Comparison of ENCODE assay signal across 1 cellular context in genomic region chrX:139204903-139205667, GRCh38.
TF ChIP-seq lines count a peak whose summit lies in the region.

No MANE protein-coding gene starts in this region.

TF ChIP-seq in K562, 482 proteins besides CTCF, POLR2A, EP300 and RAD21 (continued from another document and continues in another):
- TF ChIP-seq ZNF592 (IDR thresholded peaks at IDR 0.05) (0 out of 2 replicates have a peak, but pooled peaks have one; percentile 34), HDAC6 (IDR thresholded peaks at IDR 0.05; ENCODE audit: low read depth, low read length) (no peak), CBX8 (IDR thresholded peaks at IDR 0.05; ENCODE audit: borderline replicate concordance, extremely low read depth, low read depth, low read length, poor library complexity, severe bottlenecking) (no peak), CXXC5 (CRISPR knock-in tag; IDR thresholded peaks at IDR 0.05) (peak; percentile 29; the same call in 1 of the 2 replicates), PBX2 (CRISPR knock-in tag; IDR thresholded peaks at IDR 0.05; ENCODE audit: low read depth) (no peak), PBX2 (tag; conservative IDR thresholded peaks at IDR 0.05; ENCODE audit: low read depth) (no peak), L3MBTL2 (IDR thresholded peaks at IDR 0.05) (peak; percentile 58; the same call in 1 of the 2 replicates), GABPA (tag; conservative IDR thresholded peaks at IDR 0.05; ENCODE audit: low read depth) (no peak), ZNF384 (IDR thresholded peaks at IDR 0.05; ENCODE audit: low read depth, low read length) (no peak), ZNF740 (CRISPR knock-in tag; IDR thresholded peaks at IDR 0.05) (no peak), ZNF740 (tag; IDR thresholded peaks at IDR 0.05) (no peak; a peak in 1 of 4 replicates), LARP7 (IDR thresholded peaks at IDR 0.05) (no peak), ZNF583 (CRISPR knock-in tag; IDR thresholded peaks at IDR 0.05) (no peak), EHMT2 (IDR thresholded peaks at IDR 0.05) (no peak), ZSCAN29 (IDR thresholded peaks at IDR 0.05) (no peak), PCBP1 (IDR thresholded peaks at IDR 0.05; ENCODE audit: low read depth, low read length, poor library complexity, severe bottlenecking) (no peak), ZZZ3 (IDR thresholded peaks at IDR 0.05) (no peak), RB1 (IDR thresholded peaks at IDR 0.05; ENCODE audit: low read depth) (no peak), ZNF584 (CRISPR knock-in tag; IDR thresholded peaks at IDR 0.05; ENCODE audit: low read depth) (no peak), PHTF2 (CRISPR knock-in tag; IDR thresholded peaks at IDR 0.05) (no peak), SOX6 (IDR thresholded peaks at IDR 0.05) (no peak), ZNF280A (IDR thresholded peaks at IDR 0.05; ENCODE audit: low read depth, partially characterized antibody) (no peak), GATAD2B (IDR thresholded peaks at IDR 0.05; ENCODE audit: borderline replicate concordance) (no peak), FIP1L1 (IDR thresholded peaks at IDR 0.05; ENCODE audit: low read depth, low read length, poor library complexity, severe bottlenecking) (no peak), EP400 (IDR thresholded peaks at IDR 0.05) (no peak), CREB5 (CRISPR knock-in tag; IDR thresholded peaks at IDR 0.05) (no peak), SP1 (CRISPR knock-in tag; IDR thresholded peaks at IDR 0.05) (no peak), BRD4 (IDR thresholded peaks at IDR 0.05) (no peak), ILF3 (IDR thresholded peaks at IDR 0.05; ENCODE audit: borderline replicate concordance) (no peak), XRCC3 (IDR thresholded peaks at IDR 0.05) (no peak), ARHGAP35 (IDR thresholded peaks at IDR 0.05; ENCODE audit: partially characterized antibody) (no peak)
- TF ChIP-seq, protein P1, sequence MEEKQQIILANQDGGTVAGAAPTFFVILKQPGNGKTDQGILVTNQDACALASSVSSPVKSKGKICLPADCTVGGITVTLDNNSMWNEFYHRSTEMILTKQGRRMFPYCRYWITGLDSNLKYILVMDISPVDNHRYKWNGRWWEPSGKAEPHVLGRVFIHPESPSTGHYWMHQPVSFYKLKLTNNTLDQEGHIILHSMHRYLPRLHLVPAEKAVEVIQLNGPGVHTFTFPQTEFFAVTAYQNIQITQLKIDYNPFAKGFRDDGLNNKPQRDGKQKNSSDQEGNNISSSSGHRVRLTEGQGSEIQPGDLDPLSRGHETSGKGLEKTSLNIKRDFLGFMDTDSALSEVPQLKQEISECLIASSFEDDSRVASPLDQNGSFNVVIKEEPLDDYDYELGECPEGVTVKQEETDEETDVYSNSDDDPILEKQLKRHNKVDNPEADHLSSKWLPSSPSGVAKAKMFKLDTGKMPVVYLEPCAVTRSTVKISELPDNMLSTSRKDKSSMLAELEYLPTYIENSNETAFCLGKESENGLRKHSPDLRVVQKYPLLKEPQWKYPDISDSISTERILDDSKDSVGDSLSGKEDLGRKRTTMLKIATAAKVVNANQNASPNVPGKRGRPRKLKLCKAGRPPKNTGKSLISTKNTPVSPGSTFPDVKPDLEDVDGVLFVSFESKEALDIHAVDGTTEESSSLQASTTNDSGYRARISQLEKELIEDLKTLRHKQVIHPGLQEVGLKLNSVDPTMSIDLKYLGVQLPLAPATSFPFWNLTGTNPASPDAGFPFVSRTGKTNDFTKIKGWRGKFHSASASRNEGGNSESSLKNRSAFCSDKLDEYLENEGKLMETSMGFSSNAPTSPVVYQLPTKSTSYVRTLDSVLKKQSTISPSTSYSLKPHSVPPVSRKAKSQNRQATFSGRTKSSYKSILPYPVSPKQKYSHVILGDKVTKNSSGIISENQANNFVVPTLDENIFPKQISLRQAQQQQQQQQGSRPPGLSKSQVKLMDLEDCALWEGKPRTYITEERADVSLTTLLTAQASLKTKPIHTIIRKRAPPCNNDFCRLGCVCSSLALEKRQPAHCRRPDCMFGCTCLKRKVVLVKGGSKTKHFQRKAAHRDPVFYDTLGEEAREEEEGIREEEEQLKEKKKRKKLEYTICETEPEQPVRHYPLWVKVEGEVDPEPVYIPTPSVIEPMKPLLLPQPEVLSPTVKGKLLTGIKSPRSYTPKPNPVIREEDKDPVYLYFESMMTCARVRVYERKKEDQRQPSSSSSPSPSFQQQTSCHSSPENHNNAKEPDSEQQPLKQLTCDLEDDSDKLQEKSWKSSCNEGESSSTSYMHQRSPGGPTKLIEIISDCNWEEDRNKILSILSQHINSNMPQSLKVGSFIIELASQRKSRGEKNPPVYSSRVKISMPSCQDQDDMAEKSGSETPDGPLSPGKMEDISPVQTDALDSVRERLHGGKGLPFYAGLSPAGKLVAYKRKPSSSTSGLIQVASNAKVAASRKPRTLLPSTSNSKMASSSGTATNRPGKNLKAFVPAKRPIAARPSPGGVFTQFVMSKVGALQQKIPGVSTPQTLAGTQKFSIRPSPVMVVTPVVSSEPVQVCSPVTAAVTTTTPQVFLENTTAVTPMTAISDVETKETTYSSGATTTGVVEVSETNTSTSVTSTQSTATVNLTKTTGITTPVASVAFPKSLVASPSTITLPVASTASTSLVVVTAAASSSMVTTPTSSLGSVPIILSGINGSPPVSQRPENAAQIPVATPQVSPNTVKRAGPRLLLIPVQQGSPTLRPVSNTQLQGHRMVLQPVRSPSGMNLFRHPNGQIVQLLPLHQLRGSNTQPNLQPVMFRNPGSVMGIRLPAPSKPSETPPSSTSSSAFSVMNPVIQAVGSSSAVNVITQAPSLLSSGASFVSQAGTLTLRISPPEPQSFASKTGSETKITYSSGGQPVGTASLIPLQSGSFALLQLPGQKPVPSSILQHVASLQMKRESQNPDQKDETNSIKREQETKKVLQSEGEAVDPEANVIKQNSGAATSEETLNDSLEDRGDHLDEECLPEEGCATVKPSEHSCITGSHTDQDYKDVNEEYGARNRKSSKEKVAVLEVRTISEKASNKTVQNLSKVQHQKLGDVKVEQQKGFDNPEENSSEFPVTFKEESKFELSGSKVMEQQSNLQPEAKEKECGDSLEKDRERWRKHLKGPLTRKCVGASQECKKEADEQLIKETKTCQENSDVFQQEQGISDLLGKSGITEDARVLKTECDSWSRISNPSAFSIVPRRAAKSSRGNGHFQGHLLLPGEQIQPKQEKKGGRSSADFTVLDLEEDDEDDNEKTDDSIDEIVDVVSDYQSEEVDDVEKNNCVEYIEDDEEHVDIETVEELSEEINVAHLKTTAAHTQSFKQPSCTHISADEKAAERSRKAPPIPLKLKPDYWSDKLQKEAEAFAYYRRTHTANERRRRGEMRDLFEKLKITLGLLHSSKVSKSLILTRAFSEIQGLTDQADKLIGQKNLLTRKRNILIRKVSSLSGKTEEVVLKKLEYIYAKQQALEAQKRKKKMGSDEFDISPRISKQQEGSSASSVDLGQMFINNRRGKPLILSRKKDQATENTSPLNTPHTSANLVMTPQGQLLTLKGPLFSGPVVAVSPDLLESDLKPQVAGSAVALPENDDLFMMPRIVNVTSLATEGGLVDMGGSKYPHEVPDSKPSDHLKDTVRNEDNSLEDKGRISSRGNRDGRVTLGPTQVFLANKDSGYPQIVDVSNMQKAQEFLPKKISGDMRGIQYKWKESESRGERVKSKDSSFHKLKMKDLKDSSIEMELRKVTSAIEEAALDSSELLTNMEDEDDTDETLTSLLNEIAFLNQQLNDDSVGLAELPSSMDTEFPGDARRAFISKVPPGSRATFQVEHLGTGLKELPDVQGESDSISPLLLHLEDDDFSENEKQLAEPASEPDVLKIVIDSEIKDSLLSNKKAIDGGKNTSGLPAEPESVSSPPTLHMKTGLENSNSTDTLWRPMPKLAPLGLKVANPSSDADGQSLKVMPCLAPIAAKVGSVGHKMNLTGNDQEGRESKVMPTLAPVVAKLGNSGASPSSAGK (IDR thresholded peaks at IDR 0.05), result peak; percentile 70
- TF ChIP-seq, protein P2, sequence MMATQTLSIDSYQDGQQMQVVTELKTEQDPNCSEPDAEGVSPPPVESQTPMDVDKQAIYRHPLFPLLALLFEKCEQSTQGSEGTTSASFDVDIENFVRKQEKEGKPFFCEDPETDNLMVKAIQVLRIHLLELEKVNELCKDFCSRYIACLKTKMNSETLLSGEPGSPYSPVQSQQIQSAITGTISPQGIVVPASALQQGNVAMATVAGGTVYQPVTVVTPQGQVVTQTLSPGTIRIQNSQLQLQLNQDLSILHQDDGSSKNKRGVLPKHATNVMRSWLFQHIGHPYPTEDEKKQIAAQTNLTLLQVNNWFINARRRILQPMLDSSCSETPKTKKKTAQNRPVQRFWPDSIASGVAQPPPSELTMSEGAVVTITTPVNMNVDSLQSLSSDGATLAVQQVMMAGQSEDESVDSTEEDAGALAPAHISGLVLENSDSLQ (IDR thresholded peaks at IDR 0.05), result no peak
- TF ChIP-seq, protein P3, sequence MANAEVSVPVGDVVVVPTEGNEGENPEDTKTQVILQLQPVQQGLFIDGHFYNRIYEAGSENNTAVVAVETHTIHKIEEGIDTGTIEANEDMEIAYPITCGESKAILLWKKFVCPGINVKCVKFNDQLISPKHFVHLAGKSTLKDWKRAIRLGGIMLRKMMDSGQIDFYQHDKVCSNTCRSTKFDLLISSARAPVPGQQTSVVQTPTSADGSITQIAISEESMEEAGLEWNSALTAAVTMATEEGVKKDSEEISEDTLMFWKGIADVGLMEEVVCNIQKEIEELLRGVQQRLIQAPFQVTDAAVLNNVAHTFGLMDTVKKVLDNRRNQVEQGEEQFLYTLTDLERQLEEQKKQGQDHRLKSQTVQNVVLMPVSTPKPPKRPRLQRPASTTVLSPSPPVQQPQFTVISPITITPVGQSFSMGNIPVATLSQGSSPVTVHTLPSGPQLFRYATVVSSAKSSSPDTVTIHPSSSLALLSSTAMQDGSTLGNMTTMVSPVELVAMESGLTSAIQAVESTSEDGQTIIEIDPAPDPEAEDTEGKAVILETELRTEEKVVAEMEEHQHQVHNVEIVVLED (CRISPR knock-in tag; IDR thresholded peaks at IDR 0.05), result no peak
